Comparison of ENCODE assay signal across 8 cellular contexts in genomic region chr15:42608110-42608531, GRCh38. TPM values are rescaled to one million over a fixed set of nuclear protein-coding genes. Genes with fewer than 3 reads are reported as not detected.
DNase-seq lines count a peak whose midpoint lies in the region; ATAC-seq and TF ChIP-seq lines count a peak whose summit lies in the region.

No MANE protein-coding gene starts in this region.

- no peaks in the 10 kb centered on the region for H3K27me3 ChIP-seq in foreskin keratinocyte

- ATAC-seq in GM19025 (IDR thresholded peaks at IDR 0.05; ENCODE audit: low read depth, unreplicated experiment), result peak; percentile 47
- no peak for ATAC-seq in foreskin keratinocyte
- no peak for ATAC-seq in HG02885 (IDR thresholded peaks at IDR 0.05; ENCODE audit: poor library complexity, unreplicated experiment)

- H3K27ac ChIP-seq in foreskin keratinocyte, result no peak overlapping the region

- TF ChIP-seq CTCF in foreskin keratinocyte (conservative IDR thresholded peaks at IDR 0.05), result no peak

- DNase-seq in HUDEP-2 (lab: John Stamatoyannopoulos, UW; ENCODE audit: unreplicated experiment in 76 of 76), result peak in 62 of 76 experiments; percentile 14 to 81 (median 42)
- peak; percentile 22 to 34 for DNase-seq in activated CD4-positive, alpha-beta T cell treated with anti-CD3 and anti-CD28 coated beads, Interleukin-2, amount 50 U/mL, for 48 hours
- DNase-seq in islet precursor cell, result peak; percentile 63
- no peak for DNase-seq in NCI-H1930 (lab: John Stamatoyannopoulos, UW)
- no peak for DNase-seq in foreskin keratinocyte
- no peak for DNase-seq in NCI-H226

- peaks cover 6% of the 10 kb centered on the region for H3K4me1 ChIP-seq in foreskin keratinocyte

RNA-seq across cellular contexts. Expression of gene STARD9, which starts 32.7 kb away (rescaled TPM):
- total RNA-seq in foreskin keratinocyte, result 2.2 TPM in 2 replicates
- 0.35 and 0.56 TPM in 2 replicates for polyA plus RNA-seq in foreskin keratinocyte

RNA-seq across cellular contexts. Expression of gene HAUS2, which starts 59.5 kb away (rescaled TPM):
- 31.7 and 36.5 TPM in 2 replicates for total RNA-seq in foreskin keratinocyte
- polyA plus RNA-seq in foreskin keratinocyte, result 18.1 and 23.5 TPM in 2 replicates

RNA-seq across cellular contexts. Expression of gene LRRC57, which starts 59.5 kb away (rescaled TPM):
- 18.5 and 20.0 TPM in 2 replicates for total RNA-seq in foreskin keratinocyte
- polyA plus RNA-seq in foreskin keratinocyte, result 7.6 and 8.4 TPM in 2 replicates

Comparison
In these comparisons a context has a peak if more than half of its experiments do, and no peak if none do; other contexts are left out.
1. DNase-seq: peak in HUDEP-2 (62 of 76), activated CD4-positive, alpha-beta T cell treated with anti-CD3 and anti-CD28 coated beads, Interleukin-2, amount 50 U/mL, for 48 hours (2 of 2) and islet precursor cell (single experiment); none in NCI-H1930 (0 of 2), foreskin keratinocyte (0 of 2) and NCI-H226 (single experiment).